8 cellular contexts compared by ENCODE assay signal in genomic region chr2:218659258-218659987, GRCh38. TPM values are rescaled to one million over a fixed set of nuclear protein-coding genes. Genes with fewer than 3 reads are reported as not detected.
DNase-seq lines count a peak whose midpoint lies in the region; ATAC-seq and TF ChIP-seq lines count a peak whose summit lies in the region.

A gene with protein sequence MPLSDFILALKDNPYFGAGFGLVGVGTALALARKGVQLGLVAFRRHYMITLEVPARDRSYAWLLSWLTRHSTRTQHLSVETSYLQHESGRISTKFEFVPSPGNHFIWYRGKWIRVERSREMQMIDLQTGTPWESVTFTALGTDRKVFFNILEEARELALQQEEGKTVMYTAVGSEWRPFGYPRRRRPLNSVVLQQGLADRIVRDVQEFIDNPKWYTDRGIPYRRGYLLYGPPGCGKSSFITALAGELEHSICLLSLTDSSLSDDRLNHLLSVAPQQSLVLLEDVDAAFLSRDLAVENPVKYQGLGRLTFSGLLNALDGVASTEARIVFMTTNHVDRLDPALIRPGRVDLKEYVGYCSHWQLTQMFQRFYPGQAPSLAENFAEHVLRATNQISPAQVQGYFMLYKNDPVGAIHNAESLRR (plus strand): TSS chr2:218659683. CDS start chr2:218660988, 1,305 bp downstream.
ZNF142 (minus strand) TSS chr2:218659623; CDS start chr2:218656429, 3,194 bp downstream.

- peak; percentile 80 for TF ChIP-seq POLR2A in GM18951 (IDR thresholded peaks at IDR 0.05; ENCODE audit: extremely low read depth, insufficient read depth, insufficient read length)

- CTCF ChIA-PET in WTC11 (lab: Charles Lee), result interaction anchor here (0.6 to 2.8 kb wide), 13 partner anchors 11 to 824 kb away, joined by 3 to 26 read pairs (median 5); partner anchors contain the start of genes PLCD4, RNF25, STK36 and TTLL4

- peak within 1 kb of the TSS; percentile 90 for H3K27ac Mint-ChIP-seq in WTC11
- peak within 1 kb of the TSS; percentile 88 to 94 (median 90) for H3K27ac Mint-ChIP-seq in immature natural killer cell

- H3K9me3 Mint-ChIP-seq in WTC11 (no peaks in the 10 kb centered on the region), immature natural killer cell (no peaks in the 10 kb centered on the region)

- H3K4me1 Mint-ChIP-seq in WTC11 (peaks cover 9% of the 10 kb centered on the region), immature natural killer cell (peaks cover 28 to 35% of the 10 kb centered on the region in 2 donors)

- in situ Hi-C loops in GM18951 (cut with MboI; ENCODE audit: low sequenced_read_pairs, unreplicated experiment), result loop anchor here (10.0 kb wide), 1 partner anchor 185 kb away; no protein-coding TSS in a partner anchor

- peak; percentile 90 for ATAC-seq in HG03196 (IDR thresholded peaks at IDR 0.05; ENCODE audit: unreplicated experiment)
- ATAC-seq in WTC11, result peak; percentile 91

- POLR2A ChIA-PET in WTC11 (lab: Charles Lee), result interaction anchor here (0.6 to 2.3 kb wide), 11 partner anchors 9 to 401 kb away, joined by 3 to 24 read pairs (median 5); partner anchors contain the start of genes RNF25 and STK36

- H3K36me3 Mint-ChIP-seq in WTC11 (peaks cover 44% of the 10 kb centered on the region), immature natural killer cell (peaks cover 9 to 29% (median 10%) of the 10 kb centered on the region in 3 donors)

- DNase-seq in AG08395 (ENCODE audit: low spot score) (peak; percentile 91), NCI-H345 (lab: John Stamatoyannopoulos, UW) (peak; percentile 92), WTC11 (ENCODE audit: low spot score) (peak; percentile 96), caudate nucleus (lab: John Stamatoyannopoulos, UW) (peak in 60 of 61 donors; percentile 32 to 97 (median 89)), immature natural killer cell (peak; percentile 84 to 88 (median 85)), smooth muscle cell of the brain vasculature (ENCODE audit: low read depth, low spot score) (peak; percentile 47)

- peak within 1 kb of the TSS; percentile 24 for H3K27ac ChIP-seq in caudate nucleus (ENCODE audit: low read depth, low read length)

- H3K4me3 Mint-ChIP-seq in WTC11 (peak within 1 kb of the TSS; percentile 93), immature natural killer cell (peak within 1 kb of the TSS; percentile 93 to 100 (median 97))

- no peak for TF ChIP-seq CTCF in WTC11 (IDR thresholded peaks at IDR 0.05)

- no peaks in the 10 kb centered on the region for H3K27me3 Mint-ChIP-seq in WTC11 (ENCODE audit: low read depth)
- peaks cover 0 to 2% (median 1%) of the 10 kb centered on the region in 3 donors for H3K27me3 Mint-ChIP-seq in immature natural killer cell (ENCODE audit: low read depth in 3 of 3)

TF ChIP-seq in WTC11, 78 proteins besides CTCF, POLR2A, EP300 and RAD21 (continues in another document):
- TF ChIP-seq E2F4 (CRISPR knock-in tag; IDR thresholded peaks at IDR 0.05; ENCODE audit: borderline replicate concordance, low read depth), result no peak
- no peak for TF ChIP-seq CREB1 (CRISPR knock-in tag; IDR thresholded peaks at IDR 0.05)
- peak; percentile 77; the same call in 1 of the 2 replicates for TF ChIP-seq KAT7 (CRISPR knock-in tag; IDR thresholded peaks at IDR 0.05; ENCODE audit: borderline replicate concordance)
- TF ChIP-seq, protein P1, sequence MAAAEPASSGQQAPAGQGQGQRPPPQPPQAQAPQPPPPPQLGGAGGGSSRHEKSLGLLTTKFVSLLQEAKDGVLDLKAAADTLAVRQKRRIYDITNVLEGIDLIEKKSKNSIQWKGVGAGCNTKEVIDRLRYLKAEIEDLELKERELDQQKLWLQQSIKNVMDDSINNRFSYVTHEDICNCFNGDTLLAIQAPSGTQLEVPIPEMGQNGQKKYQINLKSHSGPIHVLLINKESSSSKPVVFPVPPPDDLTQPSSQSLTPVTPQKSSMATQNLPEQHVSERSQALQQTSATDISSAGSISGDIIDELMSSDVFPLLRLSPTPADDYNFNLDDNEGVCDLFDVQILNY (CRISPR knock-in tag; IDR thresholded peaks at IDR 0.05), result peak; percentile 91
- peak; percentile 87 for TF ChIP-seq MAX (CRISPR knock-in tag; IDR thresholded peaks at IDR 0.05)
- TF ChIP-seq, protein P2, sequence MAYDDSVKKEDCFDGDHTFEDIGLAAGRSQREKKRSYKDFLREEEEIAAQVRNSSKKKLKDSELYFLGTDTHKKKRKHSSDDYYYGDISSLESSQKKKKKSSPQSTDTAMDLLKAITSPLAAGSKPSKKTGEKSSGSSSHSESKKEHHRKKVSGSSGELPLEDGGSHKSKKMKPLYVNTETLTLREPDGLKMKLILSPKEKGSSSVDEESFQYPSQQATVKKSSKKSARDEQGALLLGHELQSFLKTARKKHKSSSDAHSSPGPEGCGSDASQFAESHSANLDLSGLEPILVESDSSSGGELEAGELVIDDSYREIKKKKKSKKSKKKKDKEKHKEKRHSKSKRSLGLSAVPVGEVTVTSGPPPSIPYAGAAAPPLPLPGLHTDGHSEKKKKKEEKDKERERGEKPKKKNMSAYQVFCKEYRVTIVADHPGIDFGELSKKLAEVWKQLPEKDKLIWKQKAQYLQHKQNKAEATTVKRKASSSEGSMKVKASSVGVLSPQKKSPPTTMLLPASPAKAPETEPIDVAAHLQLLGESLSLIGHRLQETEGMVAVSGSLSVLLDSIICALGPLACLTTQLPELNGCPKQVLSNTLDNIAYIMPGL (CRISPR knock-in tag; IDR thresholded peaks at IDR 0.05), result peak; percentile 51; the same call in 1 of the 2 replicates
- TF ChIP-seq USF2 (CRISPR knock-in tag; IDR thresholded peaks at IDR 0.05), result peak; percentile 38; the same call in 1 of the 2 replicates
- TF ChIP-seq SP1 (CRISPR knock-in tag; conservative IDR thresholded peaks at IDR 0.05), result peak; percentile 75
- 0 out of 2 replicates have a peak, but pooled peaks have one; percentile 28 for TF ChIP-seq E2F1 (CRISPR knock-in tag; IDR thresholded peaks at IDR 0.05)
- TF ChIP-seq ETV6 (CRISPR knock-in tag; IDR thresholded peaks at IDR 0.05), result no peak
- no peak for TF ChIP-seq ZNF138 (CRISPR knock-in tag; conservative IDR thresholded peaks at IDR 0.05)
- no peak for TF ChIP-seq GRHL2 (CRISPR knock-in tag; IDR thresholded peaks at IDR 0.05; ENCODE audit: insufficient replicate concordance, severe bottlenecking)
- no peak for TF ChIP-seq AR (CRISPR knock-in tag; IDR thresholded peaks at IDR 0.05)
- TF ChIP-seq ZNF671 (CRISPR knock-in tag; IDR thresholded peaks at IDR 0.05), result no peak
- peak; percentile 19; the same call in 1 of the 2 replicates for TF ChIP-seq FOXK1 (CRISPR knock-in tag; IDR thresholded peaks at IDR 0.05)

RNA-seq across cellular contexts. Expression of the first gene that starts in this region (rescaled TPM):
- 31.4 to 35.4 TPM (median 32.7 TPM) in 3 replicates for total RNA-seq in WTC11 (2021)
- polyA plus RNA-seq in immature natural killer cell, result 10 to 100 TPM; 15.7 to 25.3 (median 16.8) TPM

RNA-seq across cellular contexts. Expression of gene ZNF142, which starts in this region (rescaled TPM):
- 25.1 to 33.5 TPM (median 28.7 TPM) in 3 replicates for total RNA-seq in WTC11 (2021)
- polyA plus RNA-seq in immature natural killer cell, result 10 to 100 TPM in 1 of 3 donors, 1 to 10 TPM in 1, not detected in 1; 2.8 to 18.2 TPM

Comparison
In these comparisons a context has a peak if more than half of its experiments do, and no peak if none do; other contexts are left out.
1. Peak in every context shown above with its lines: DNase-seq, ATAC-seq and H3K27ac ChIP-seq.